ENCODE assay signal across 14 cellular contexts in genomic region chr17:29007456-29008455, GRCh38. TPM values are rescaled to one million over a fixed set of nuclear protein-coding genes. Genes with fewer than 3 reads are reported as not detected.
DNase-seq lines count a peak whose midpoint lies in the region; ATAC-seq and TF ChIP-seq lines count a peak whose summit lies in the region.
"Had no signal": no experiment of that assay in that cellular context is flagged by ENCODE, and none has a peak within 500 bp of the region (broad histone marks: within the 10 kb centered on the region; RNA-seq: fewer than 3 reads in every experiment).

No MANE protein-coding gene starts in this region.

- H3K27me3 Mint-ChIP-seq in activated naive CD4-positive, alpha-beta T cell treated with anti-CD3 and anti-CD28 coated beads, Interleukin-2, amount 50 U/mL, for 24 hours = peaks cover 40% of the 10 kb centered on the region
- peaks cover 79% of the 10 kb centered on the region for H3K27me3 Mint-ChIP-seq in activated naive CD4-positive, alpha-beta T cell treated with anti-CD3 and anti-CD28 coated beads, Interleukin-2, amount 10 ng/mL, durations not matched to agents 7 days and 5 days

- no peak overlapping the region for H2AFZ ChIP-seq in PC-9

- H3K79me2 ChIP-seq in PC-9 (ENCODE audit: low read depth) = no peaks in the 10 kb centered on the region

- H3K4me1 ChIP-seq in PC-9 (replicated peaks; ENCODE audit: insufficient read depth) = no peaks in the 10 kb centered on the region; the same call in 1 of the 2 replicates

- H3K9me3 ChIP-seq in PC-9 (ENCODE audit: insufficient read depth, low read depth) = no peaks in the 10 kb centered on the region
- H3K9me3 ChIP-seq: suprapubic skin had no signal

- H3K4me3 ChIP-seq in PC-9 = no peak overlapping the region
- H3K4me3 ChIP-seq in fibroblast of mammary gland (ENCODE audit: control insufficient read depth, low read depth, low read length) = no peak overlapping the region
- H3K4me3 ChIP-seq: suprapubic skin had no signal

- CTCF ChIA-PET in activated naive CD4-positive, alpha-beta T cell treated with anti-CD3 and anti-CD28 coated beads, Interleukin-2, amount 10 ng/mL, durations not matched to agents 7 days and 5 days (lab: Charles Lee) = interaction anchor here (1.0 to 1.8 kb wide), 2 partner anchors 25 to 108 kb away, joined by 3 to 4 read pairs; no protein-coding TSS in a partner anchor
- CTCF ChIA-PET in PC-9 (lab: Charles Lee) = no interaction called here

- peak overlapping the region; percentile 13 for H3K27ac Mint-ChIP-seq in activated naive CD4-positive, alpha-beta T cell treated with anti-CD3 and anti-CD28 coated beads, Interleukin-2, amount 50 U/mL, for 24 hours
- no peak overlapping the region for H3K27ac Mint-ChIP-seq in activated naive CD4-positive, alpha-beta T cell treated with anti-CD3 and anti-CD28 coated beads, Interleukin-2, amount 10 ng/mL, durations not matched to agents 7 days and 5 days

- H4K20me1 ChIP-seq in PC-9 (ENCODE audit: insufficient read depth) = no peaks in the 10 kb centered on the region

- TF ChIP-seq CTCF in PC-9 (conservative IDR thresholded peaks at IDR 0.05) (no peak), fibroblast of mammary gland (conservative IDR thresholded peaks at IDR 0.05; ENCODE audit: control insufficient read depth, insufficient read depth, low read depth, low read length) (no peak)

- POLR2A ChIA-PET in PC-9 (lab: Charles Lee; ENCODE audit: unreplicated experiment) = no interaction called here

- peaks cover 61% of the 10 kb centered on the region for H3K27me3 ChIP-seq in PC-9 (ENCODE audit: insufficient read depth, low read depth)

- no peaks in the 10 kb centered on the region for H3F3A ChIP-seq in PC-9 (ENCODE audit: insufficient read depth, low read depth)

- BruUV-seq in PC-9 (replicated peaks; lab: Mats Ljungman, UMichigan) = no TSS peak

- H3K4me3 Mint-ChIP-seq in activated naive CD4-positive, alpha-beta T cell treated with anti-CD3 and anti-CD28 coated beads, Interleukin-2, amount 50 U/mL, for 24 hours = no peak overlapping the region
- H3K4me3 Mint-ChIP-seq in activated naive CD4-positive, alpha-beta T cell treated with anti-CD3 and anti-CD28 coated beads, Interleukin-2, amount 10 ng/mL, durations not matched to agents 7 days and 5 days = no peak overlapping the region
- H3K4me3 Mint-ChIP-seq: T-cell had no signal

- H3K4me1 Mint-ChIP-seq in activated naive CD4-positive, alpha-beta T cell treated with anti-CD3 and anti-CD28 coated beads, Interleukin-2, amount 50 U/mL, for 24 hours = no peaks in the 10 kb centered on the region
- H3K4me1 Mint-ChIP-seq in activated naive CD4-positive, alpha-beta T cell treated with anti-CD3 and anti-CD28 coated beads, Interleukin-2, amount 10 ng/mL, durations not matched to agents 7 days and 5 days = peaks cover 3% of the 10 kb centered on the region

- H3K36me3 ChIP-seq in PC-9 (ENCODE audit: low read depth) = no peaks in the 10 kb centered on the region
- H3K36me3 ChIP-seq: suprapubic skin had no signal

- H3K27ac ChIP-seq in PC-9 = no peak overlapping the region
- H3K27ac ChIP-seq: suprapubic skin had no signal

- no peak for ATAC-seq in GM19397 (IDR thresholded peaks at IDR 0.05; ENCODE audit: unreplicated experiment)
- ATAC-seq: left colon, T-cell had no signal

- intact Hi-C loops in PC-9 (cut with micrococcal nuclease; ENCODE audit: unreplicated experiment) = no loop called here

- H3K4me2 ChIP-seq in PC-9 = 0 out of 2 replicates have a peak overlapping the region, but pooled peaks have one; percentile 3

- no peaks in the 10 kb centered on the region for H3K9me2 ChIP-seq in PC-9 (ENCODE audit: insufficient read depth)

- no peaks in the 10 kb centered on the region for H3K9me3 Mint-ChIP-seq in activated naive CD4-positive, alpha-beta T cell treated with anti-CD3 and anti-CD28 coated beads, Interleukin-2, amount 50 U/mL, for 24 hours
- no peaks in the 10 kb centered on the region for H3K9me3 Mint-ChIP-seq in activated naive CD4-positive, alpha-beta T cell treated with anti-CD3 and anti-CD28 coated beads, Interleukin-2, amount 10 ng/mL, durations not matched to agents 7 days and 5 days
- H3K9me3 Mint-ChIP-seq: T-cell had no signal

- no peaks in the 10 kb centered on the region for H3K36me3 Mint-ChIP-seq in activated naive CD4-positive, alpha-beta T cell treated with anti-CD3 and anti-CD28 coated beads, Interleukin-2, amount 50 U/mL, for 24 hours
- H3K36me3 Mint-ChIP-seq in activated naive CD4-positive, alpha-beta T cell treated with anti-CD3 and anti-CD28 coated beads, Interleukin-2, amount 10 ng/mL, durations not matched to agents 7 days and 5 days = no peaks in the 10 kb centered on the region
- H3K36me3 Mint-ChIP-seq: T-cell had no signal

- DNase-seq in activated naive CD4-positive, alpha-beta T cell treated with anti-CD3 and anti-CD28 coated beads, Interleukin-2, amount 10 ng/mL, durations not matched to agents 7 days and 5 days = no peak
- peak; percentile 25 to 60 for DNase-seq in PC-9
- DNase-seq in fibroblast of mammary gland (ENCODE audit: low read depth) = peak; percentile 54
- DNase-seq in NCI-H1092 treated with DMSO at 0.1 percent for 48 hours (lab: John Stamatoyannopoulos, UW) = no peak
- no peak for DNase-seq in retina
- DNase-seq in activated CD4-positive, CD25-positive, alpha-beta regulatory T cell treated with anti-CD3 and anti-CD28 coated beads, Interleukin-2, amount 50 U/mL, for 72 hours = no peak
- DNase-seq: AML-193; left colon; stimulated activated CD4-positive, alpha-beta T cell treated with anti-CD3 and anti-CD28 coated beads, Interleukin-4, amount 100 ng/mL, for 24 hours; T-cell had no signal

RNA-seq across cellular contexts. Expression of gene SEZ6, which starts 1.9 kb away (rescaled TPM):
- not detected in 2 replicates for total RNA-seq in PC-9 (2021)
- total RNA-seq: activated CD8-positive, alpha-beta memory T cell treated with anti-CD3 and anti-CD28 coated beads for 36 hours; suprapubic skin had no signal

RNA-seq across cellular contexts. Expression of gene PIPOX, which starts 35.2 kb away (rescaled TPM):
- 2.8 TPM in 2 replicates for total RNA-seq in PC-9 (2021)

RNA-seq across cellular contexts. Expression of gene PHF12, which starts 56.4 kb away (rescaled TPM):
- total RNA-seq in PC-9 (2021) = 36.0 and 48.4 TPM in 2 replicates

Comparison
In these comparisons a context has a peak if more than half of its experiments do, and no peak if none do; other contexts are left out.
1. DNase-seq: peak in PC-9 (2 of 2) and fibroblast of mammary gland (single experiment); none in activated naive CD4-positive, alpha-beta T cell treated with anti-CD3 and anti-CD28 coated beads, Interleukin-2, amount 10 ng/mL, durations not matched to agents 7 days and 5 days (single experiment), NCI-H1092 treated with DMSO at 0.1 percent for 48 hours (single experiment), retina (single experiment) and activated CD4-positive, CD25-positive, alpha-beta regulatory T cell treated with anti-CD3 and anti-CD28 coated beads, Interleukin-2, amount 50 U/mL, for 72 hours (single experiment).